Comparison of ENCODE assay signal across 29 cellular contexts in the genomic region with DNA sequence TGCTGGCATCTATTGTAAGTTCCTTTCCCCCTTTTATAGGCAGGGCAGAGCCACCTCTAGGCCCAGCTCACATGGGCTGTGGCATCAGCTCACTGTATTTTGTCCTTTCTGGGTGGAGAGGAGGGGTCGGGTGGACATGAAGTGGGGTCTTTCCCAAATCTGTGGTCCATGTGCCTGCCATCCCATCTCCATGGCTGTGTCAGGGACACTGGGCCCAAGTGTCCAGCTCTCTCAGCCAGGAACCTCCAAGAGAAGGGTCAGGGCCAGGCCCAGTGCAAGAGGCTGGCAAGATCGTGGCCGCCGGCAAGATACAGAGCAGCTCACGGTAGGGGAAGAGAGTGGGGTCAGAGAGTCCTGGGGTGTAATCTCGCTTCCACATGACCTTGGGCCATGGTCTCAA.
"Had no signal": no experiment of that assay in that cellular context is flagged by ENCODE, and none has a peak within 500 bp of the region (broad histone marks: within the 10 kb centered on the region; RNA-seq: fewer than 3 reads in every experiment).

No MANE protein-coding gene starts in this region.

- ATAC-seq: activated CD4-positive, alpha-beta T cell treated with anti-CD3 and anti-CD28 coated beads for 36 hours; activated CD8-positive, alpha-beta T cell treated with anti-CD3 and anti-CD28 coated beads, Interleukin-2, amount 10 ng/mL, durations not matched to agents 7 days and 5 days; activated T-cell treated with anti-CD3 and anti-CD28 coated beads, Interleukin-2, amount 50 U/mL, for 4 hours; activated T-helper 17 cell treated with anti-CD3 and anti-CD28 coated beads, Interleukin-2, amount 50 U/mL, for 72 hours; body of pancreas; effector memory CD8-positive, alpha-beta T cell; foreskin keratinocyte; gastrocnemius medialis; T-helper 17 cell had no signal

- H3K36me3 Mint-ChIP-seq: activated CD4-positive, alpha-beta memory T cell treated with anti-CD3 and anti-CD28 coated beads for 36 hours; activated naive CD8-positive, alpha-beta T cell had no signal

- H3K9me3 Mint-ChIP-seq: activated CD4-positive, alpha-beta memory T cell treated with anti-CD3 and anti-CD28 coated beads for 36 hours; activated CD4-positive, alpha-beta T cell treated with anti-CD3 and anti-CD28 coated beads, Interleukin-2, amount 10 ng/mL, durations not matched to agents 24 days and 14 days; activated T-cell treated with anti-CD3 and anti-CD28 coated beads, Interleukin-2, amount 50 U/mL, for 4 hours; activated T-helper 17 cell treated with anti-CD3 and anti-CD28 coated beads, Interleukin-2, amount 50 U/mL, for 72 hours; effector memory CD8-positive, alpha-beta T cell; T-helper 2 cell treated with Interferon-gamma antibody and Interleukin-4, amounts not matched to agents 5 μg/mL and 100 μg/mL, for 36 hours had no signal

- DNase-seq: activated CD4-positive, alpha-beta memory T cell treated with anti-CD3 and anti-CD28 coated beads for 36 hours; activated CD4-positive, alpha-beta T cell treated with anti-CD3 and anti-CD28 coated beads for 36 hours; activated CD4-positive, alpha-beta T cell treated with anti-CD3 and anti-CD28 coated beads, Interleukin-2, amount 10 ng/mL, durations not matched to agents 24 days and 14 days; activated CD4-positive, CD25-positive, alpha-beta regulatory T cell; activated CD4-positive, CD25-positive, alpha-beta regulatory T cell treated with anti-CD3 and anti-CD28 coated beads, Interleukin-2, amount 50 U/mL, for 72 hours; activated CD8-positive, alpha-beta T cell treated with anti-CD3 and anti-CD28 coated beads, Interleukin-2, amount 10 ng/mL, durations not matched to agents 7 days and 5 days; activated effector memory CD4-positive, alpha-beta T cell treated with Interleukin-2 at 50 U/mL for 16 hours; activated gamma-delta T cell treated with Interleukin-2 at 50 U/mL for 16 hours; activated naive CD4-positive, alpha-beta T cell treated with anti-CD3 and anti-CD28 coated beads, Interleukin-2, amount 50 U/mL, for 16 hours; activated naive CD4-positive, alpha-beta T cell treated with Interleukin-2 at 50 U/mL for 16 hours; activated T-cell treated with anti-CD3 and anti-CD28 coated beads, Interleukin-2, amount 50 U/mL, for 4 hours; amniotic stem cell; aorta; caudate nucleus; cortex of kidney; dermis blood vessel endothelial cell; effector CD4-positive, alpha-beta T cell; effector memory CD8-positive, alpha-beta T cell; erythroblast; foreskin keratinocyte; gastrocnemius medialis; glutamatergic neuron; T-helper 1 cell; T-helper 17 cell; T1000 had no signal

- H3K27me3 Mint-ChIP-seq: activated CD4-positive, alpha-beta T cell treated with anti-CD3 and anti-CD28 coated beads, Interleukin-2, amount 10 ng/mL, durations not matched to agents 24 days and 14 days had no signal

- H3K27ac Mint-ChIP-seq: activated CD4-positive, alpha-beta memory T cell treated with anti-CD3 and anti-CD28 coated beads for 36 hours; activated CD4-positive, alpha-beta T cell treated with anti-CD3 and anti-CD28 coated beads for 36 hours; activated CD4-positive, alpha-beta T cell treated with anti-CD3 and anti-CD28 coated beads, Interleukin-2, amount 10 ng/mL, durations not matched to agents 24 days and 14 days; activated CD8-positive, alpha-beta T cell treated with anti-CD3 and anti-CD28 coated beads, Interleukin-2, amount 10 ng/mL, durations not matched to agents 7 days and 5 days; activated naive CD8-positive, alpha-beta T cell; activated T-helper 17 cell treated with anti-CD3 and anti-CD28 coated beads, Interleukin-2, amount 50 U/mL, for 72 hours; effector memory CD8-positive, alpha-beta T cell; T-helper 17 cell; T-helper 2 cell treated with Interferon-gamma antibody and Interleukin-4, amounts not matched to agents 5 μg/mL and 100 μg/mL, for 36 hours had no signal

- H3K4me3 Mint-ChIP-seq: activated CD4-positive, alpha-beta memory T cell treated with anti-CD3 and anti-CD28 coated beads for 36 hours; activated CD4-positive, alpha-beta T cell treated with anti-CD3 and anti-CD28 coated beads for 36 hours; activated CD4-positive, alpha-beta T cell treated with anti-CD3 and anti-CD28 coated beads, Interleukin-2, amount 10 ng/mL, durations not matched to agents 24 days and 14 days; activated CD8-positive, alpha-beta T cell treated with anti-CD3 and anti-CD28 coated beads, Interleukin-2, amount 10 ng/mL, durations not matched to agents 7 days and 5 days; activated naive CD8-positive, alpha-beta T cell; activated T-cell treated with anti-CD3 and anti-CD28 coated beads, Interleukin-2, amount 50 U/mL, for 4 hours; activated T-helper 17 cell treated with anti-CD3 and anti-CD28 coated beads, Interleukin-2, amount 50 U/mL, for 72 hours; effector memory CD8-positive, alpha-beta T cell; T-helper 17 cell; T-helper 2 cell treated with Interferon-gamma antibody and Interleukin-4, amounts not matched to agents 5 μg/mL and 100 μg/mL, for 36 hours had no signal
